In genomic region chr5:172851254-172851653, GRCh38 we compare ENCODE assay signal across 8 cellular contexts. TPM values are rescaled to one million over a fixed set of nuclear protein-coding genes. Genes with fewer than 3 reads are reported as not detected.
DNase-seq lines count a peak whose midpoint lies in the region; ATAC-seq, FAIRE-seq and TF ChIP-seq lines count a peak whose summit lies in the region.
"Not testable (repeated sequence)": the region's sequence is repeated elsewhere in the genome, so short reads cannot be mapped to it uniquely, and the experiment has no call there.

No MANE protein-coding gene starts in this region.

- POLR2A ChIA-PET in Caco-2 (lab: Charles Lee); Panc1 (lab: Charles Lee): not testable (repeated sequence)
- POLR2A ChIA-PET in K562 (lab: Yijun Ruan, JAX), result interaction anchor here (1.4 kb wide), 1 partner anchor 80 kb away, joined by 5 read pairs; the partner anchor contains the start of gene DUSP1

- peak overlapping the region in 1 of 2 experiments; percentile 28 for H3K18ac ChIP-seq in mesenchymal stem cell (ENCODE audit: low read depth in 1 of 2, low read length in 2 of 2)

- H4K20me1 ChIP-seq in K562 (replicated peaks; ENCODE audit: control insufficient read depth, insufficient read depth, low read length), result peaks cover 26% of the 10 kb centered on the region
- not testable (repeated sequence) for H4K20me1 ChIP-seq in hepatocyte (ENCODE audit: insufficient read depth, poor library complexity, severe bottlenecking)

- not testable (repeated sequence) for H3K36me3 ChIP-seq in ACC112 (ENCODE audit: insufficient read depth, low read length); Caco-2 (ENCODE audit: control insufficient read depth, insufficient read depth, low read length); Panc1 (ENCODE audit: control insufficient read depth, insufficient read depth, low read length); K562 (ENCODE audit: control insufficient read depth, insufficient read depth, low read length); hepatocyte (replicated peaks; ENCODE audit: insufficient read depth, low read depth); prostate gland; tibial artery
- H3K36me3 ChIP-seq in mesenchymal stem cell (ENCODE audit: control insufficient read depth in 1 of 2, insufficient read depth in 2 of 2, low read depth in 1 of 2, low read length in 2 of 2), result peaks cover 13 to 18% of the 10 kb centered on the region in 2 experiments

- H3K4me2 ChIP-seq in K562 (ENCODE audit: insufficient read depth, low read length); hepatocyte; mesenchymal stem cell (ENCODE audit: low read length, poor library complexity, severe bottlenecking): not testable (repeated sequence)

- peak overlapping the region; percentile 34 for H3K27ac Mint-ChIP-seq in Caco-2 (ENCODE audit: unreplicated experiment)

- peak overlapping the region; percentile 94; the same call in 1 of the 2 replicates for H3K27ac ChIP-seq in ACC112 (ENCODE audit: low read depth, low read length)
- H3K27ac ChIP-seq in Panc1 (ENCODE audit: low read length), result peak overlapping the region; percentile 87; the same call in 1 of the 2 replicates
- H3K27ac ChIP-seq in K562 (ENCODE audit: extremely low read depth, low read depth, low read length); mesenchymal stem cell (ENCODE audit: low read length, poor library complexity, severe bottlenecking): not testable (repeated sequence)
- peak overlapping the region; percentile 73 for H3K27ac ChIP-seq in hepatocyte
- H3K27ac ChIP-seq in prostate gland, result peak overlapping the region; percentile 93 to 96
- H3K27ac ChIP-seq in tibial artery, result peak overlapping the region; percentile 25 to 90

- H3K9me1 ChIP-seq in K562 (ENCODE audit: control insufficient read depth, insufficient read depth, low read length), result not testable (repeated sequence)

- not testable (repeated sequence) for H3K27me3 Mint-ChIP-seq in Caco-2 (ENCODE audit: insufficient read depth, unreplicated experiment)

- intact Hi-C loops in Caco-2 (cut with micrococcal nuclease; ENCODE audit: unreplicated experiment); Panc1 (cut with micrococcal nuclease; ENCODE audit: unreplicated experiment); K562 (cut with micrococcal nuclease); prostate gland (cut with DNase I); tibial artery (cut with DNase I; ENCODE audit: low total_unique reads): not testable (repeated sequence)

- not testable (repeated sequence) for H2BK120ac ChIP-seq in mesenchymal stem cell (ENCODE audit: low read depth, low read length)

- CTCF ChIA-PET in Caco-2 (lab: Charles Lee); K562 (lab: Yijun Ruan, JAX; ENCODE audit: low intra/inter-chr PET ratio): not testable (repeated sequence)
- CTCF ChIA-PET in Panc1 (lab: Charles Lee), result interaction anchor here (1.0 kb wide), 1 partner anchor 10 kb away, joined by 3 read pairs; no protein-coding TSS in a partner anchor

- BruUV-seq in Caco-2 (replicated peaks; lab: Mats Ljungman, UMichigan); Panc1 (replicated peaks; lab: Mats Ljungman, UMichigan); K562 (replicated peaks; lab: Mats Ljungman, UMichigan): not testable (repeated sequence)

- not testable (repeated sequence) for ATAC-seq in Panc1, K562

- not testable (repeated sequence) for H3K9ac ChIP-seq in K562 (ENCODE audit: insufficient read depth in 1 of 2, low read depth in 2 of 2, low read length in 2 of 2)
- H3K9ac ChIP-seq in mesenchymal stem cell (ENCODE audit: low read length), result peak overlapping the region; percentile 12

- not testable (repeated sequence) for H3K9me3 ChIP-seq in Caco-2; Panc1 (ENCODE audit: control insufficient read depth, insufficient read depth, low read depth, low read length); K562 (replicated peaks; ENCODE audit: control insufficient read depth, insufficient read depth, low read depth, low read length); hepatocyte (ENCODE audit: low read depth); mesenchymal stem cell (ENCODE audit: control insufficient read depth, low read length); prostate gland; tibial artery

- H3K4me3 ChIP-seq in ACC112 (ENCODE audit: low read depth, low read length); Caco-2 (ENCODE audit: low read depth, low read length); Panc1 (ENCODE audit: low read depth in 2 of 2, low read length in 2 of 2); K562; hepatocyte; mesenchymal stem cell (ENCODE audit: insufficient read depth in 1 of 2, low read depth in 1 of 2, low read length in 2 of 2); prostate gland; tibial artery: not testable (repeated sequence)

- H3K9me2 ChIP-seq in hepatocyte (replicated peaks; ENCODE audit: insufficient read depth), result not testable (repeated sequence)

- H3K14ac ChIP-seq in mesenchymal stem cell (ENCODE audit: low read length in 2 of 2), result not testable (repeated sequence)

- not testable (repeated sequence) for H3K9me3 Mint-ChIP-seq in Caco-2 (ENCODE audit: unreplicated experiment)

- WGBS in K562 (ENCODE audit: insufficient coverage, low coverage, missing lambda C conversion rate), result 87% methylated on average over 8 of the region's 9 CpGs
- 93% methylated on average over 9 of the region's 9 CpGs for WGBS in hepatocyte (ENCODE audit: low lambda C conversion rate, missing lambda C conversion rate)
- WGBS in mesenchymal stem cell, result 96% methylated on average over 9 of the region's 9 CpGs
- 95% methylated on average over 9 of the region's 9 CpGs for WGBS in prostate gland

- in situ Hi-C loops in Panc1 (cut with HindIII; ENCODE audit: low pct_unique_long_range_greater_than_20kb, low sequenced_read_pairs); K562 (cut with MboI): not testable (repeated sequence)

- H2AK5ac ChIP-seq in mesenchymal stem cell (ENCODE audit: low read length, severe bottlenecking), result not testable (repeated sequence)

- H4K91ac ChIP-seq in mesenchymal stem cell (ENCODE audit: low read length), result not testable (repeated sequence)

- not testable (repeated sequence) for H3K23ac ChIP-seq in mesenchymal stem cell (ENCODE audit: low read length in 2 of 2)

- not testable (repeated sequence) for H2BK12ac ChIP-seq in mesenchymal stem cell (ENCODE audit: low read length in 2 of 2)

- H3K4me1 ChIP-seq in ACC112 (ENCODE audit: control insufficient read depth, insufficient read depth, low read length, unreplicated experiment) (peaks cover 74% of the 10 kb centered on the region), Caco-2 (peaks cover 23% of the 10 kb centered on the region), Panc1 (ENCODE audit: control insufficient read depth, insufficient read depth, low read length) (peaks cover 80% of the 10 kb centered on the region), K562 (replicated peaks in 1 of 2; ENCODE audit: control insufficient read depth in 2 of 2, insufficient read depth in 2 of 2, low read length in 2 of 2) (peaks cover 0 to 11% of the 10 kb centered on the region in 2 experiments; a peak in 2 of 5 replicates), hepatocyte (ENCODE audit: insufficient read depth) (peaks cover 21% of the 10 kb centered on the region), mesenchymal stem cell (ENCODE audit: control insufficient read depth, insufficient read depth, low read depth, low read length) (peaks cover 47% of the 10 kb centered on the region), prostate gland (replicated peaks) (peaks cover 31% of the 10 kb centered on the region), tibial artery (peaks cover 0 to 79% (median 42%) of the 10 kb centered on the region in 4 donors)

- H3K27me3 ChIP-seq in ACC112 (ENCODE audit: insufficient read depth, low read length); Caco-2 (replicated peaks; ENCODE audit: control insufficient read depth, insufficient read depth, low read length); Panc1 (ENCODE audit: control insufficient read depth, insufficient read depth, low read length); K562 (ENCODE audit: control insufficient read depth in 2 of 2, insufficient read depth in 2 of 2, low read length in 2 of 2); hepatocyte; mesenchymal stem cell (ENCODE audit: control insufficient read depth in 1 of 2, insufficient read depth in 1 of 2, low read length in 2 of 2); prostate gland (replicated peaks; ENCODE audit: insufficient read depth); tibial artery: not testable (repeated sequence)

- not testable (repeated sequence) for DNase-seq in Caco-2; Panc1 (ENCODE audit: low read depth, low spot score); K562 (ENCODE audit: extremely low read depth in 1 of 4, low spot score in 3 of 4); hepatocyte (ENCODE audit: low spot score); mesenchymal stem cell; prostate gland (ENCODE audit: low spot score); tibial artery

- TF ChIP-seq EP300 in K562 (IDR thresholded peaks at IDR 0.05; ENCODE audit: low read length), result not testable (repeated sequence)

- H3K36me3 Mint-ChIP-seq in Caco-2 (ENCODE audit: insufficient read depth, unreplicated experiment), result peaks cover 14% of the 10 kb centered on the region

- H2BK5ac ChIP-seq in mesenchymal stem cell (ENCODE audit: low read depth, low read length, poor library complexity, severe bottlenecking), result not testable (repeated sequence)

- not testable (repeated sequence) for TF ChIP-seq CTCF in Caco-2 (IDR thresholded peaks at IDR 0.05; ENCODE audit: insufficient read depth in 1 of 2, low read depth in 1 of 2, low read length in 1 of 2, severe bottlenecking in 1 of 2, unreplicated experiment in 1 of 2); Panc1 (IDR thresholded peaks at IDR 0.05); K562 (IDR thresholded peaks at IDR 0.05 in 2 of 3, conservative IDR thresholded peaks at IDR 0.05 in 1 of 3; ENCODE audit: insufficient read depth in 2 of 3, low read depth in 1 of 3, low read length in 3 of 3); hepatocyte (IDR thresholded peaks at IDR 0.05; ENCODE audit: poor library complexity); prostate gland (IDR thresholded peaks at IDR 0.05); tibial artery (IDR thresholded peaks at IDR 0.05)

- not testable (repeated sequence) for H3K4me3 Mint-ChIP-seq in Caco-2 (ENCODE audit: unreplicated experiment)

- not testable (repeated sequence) for TF ChIP-seq POLR2A in K562 (conservative IDR thresholded peaks at IDR 0.05); prostate gland (IDR thresholded peaks at IDR 0.05)

- peaks cover 93% of the 10 kb centered on the region for H3K79me2 ChIP-seq in ACC112 (ENCODE audit: control insufficient read depth, insufficient read depth, low read length, unreplicated experiment)
- H3K79me2 ChIP-seq in K562 (ENCODE audit: control insufficient read depth, insufficient read depth, low read length), result not testable (repeated sequence)
- H3K79me2 ChIP-seq in hepatocyte, result peaks cover 93% of the 10 kb centered on the region

- not testable (repeated sequence) for H2AFZ ChIP-seq in ACC112 (ENCODE audit: low read length, unreplicated experiment); K562 (ENCODE audit: low read depth, low read length); hepatocyte; mesenchymal stem cell (ENCODE audit: low read depth, low read length)

- not testable (repeated sequence) for TF ChIP-seq RAD21 in K562 (CRISPR knock-in tag; conservative IDR thresholded peaks at IDR 0.05 in 1 of 2, IDR thresholded peaks at IDR 0.05 in 1 of 2)

- peaks cover 19% of the 10 kb centered on the region for H3K79me1 ChIP-seq in mesenchymal stem cell (replicated peaks; ENCODE audit: low read length, poor library complexity, severe bottlenecking)

- FAIRE-seq in K562 (lab: Jason Lieb, UNC), result not testable (repeated sequence)

- H3K4ac ChIP-seq in mesenchymal stem cell (ENCODE audit: low read depth in 1 of 2, low read length in 2 of 2), result not testable (repeated sequence)

- H2BK15ac ChIP-seq in mesenchymal stem cell (ENCODE audit: low read depth, poor library complexity, severe bottlenecking), result not testable (repeated sequence)

- not testable (repeated sequence) for H4K8ac ChIP-seq in mesenchymal stem cell (ENCODE audit: low read length)

- H3K4me1 Mint-ChIP-seq in Caco-2 (ENCODE audit: low read depth, unreplicated experiment), result peaks cover 22% of the 10 kb centered on the region

RNA-seq across cellular contexts. Expression of gene ERGIC1, which starts 17.2 kb away (rescaled TPM):
- 152 and 161 TPM in 2 replicates for total RNA-seq in Caco-2 (2022)
- total RNA-seq in Panc1 (2021; ENCODE audit: unreplicated experiment), result 206 TPM
- polyA plus RNA-seq in Panc1 (2012; ENCODE audit: insufficient read length), result 419 TPM
- 94.3 and 160 TPM in 2 replicates for total RNA-seq in K562 (2011; cell fraction: chromatin; rRNA removed; ENCODE audit: low replicate concordance)
- 81.7 and 85.4 TPM in 2 replicates for total RNA-seq in K562 (2011; cell fraction: nucleolus; rRNA removed)
- total RNA-seq in K562 (2011; cell fraction: nucleoplasm; rRNA removed), result 98.5 and 147 TPM in 2 replicates
- total RNA-seq in K562 (2014; rRNA removed), result 20.9 and 38.1 TPM in 2 replicates
- 33.5 and 38.8 TPM in 2 replicates for total RNA-seq in K562 (2014; rRNA removed; fragmentation: Illumina TruSeq; extraction: Trizol)
- total RNA-seq in K562 (2015; rRNA removed; fragmentation: Illumina TruSeq; extraction: Trizol), result 41.9 and 42.5 TPM in 2 replicates
- total RNA-seq in K562 (2021), result 48.0 and 51.3 TPM in 2 replicates
- polyA plus RNA-seq in K562 (2011; rRNA removed), result 36.4 and 39.2 TPM in 2 replicates
- 59.9 and 75.2 TPM in 2 replicates for polyA plus RNA-seq in K562 (2011; cell fraction: cytosol; rRNA removed)
- 37.4 and 51.3 TPM in 2 replicates for polyA plus RNA-seq in K562 (2011; cell fraction: nucleus; rRNA removed)
- polyA plus RNA-seq in K562 (2012), result 49.8 and 50.4 TPM in 2 replicates
- polyA plus RNA-seq in K562 (2014; fragmentation: Illumina TruSeq; extraction: Trizol), result 58.0 and 68.4 TPM in 2 replicates
- polyA plus RNA-seq in K562 (2014; fragmentation: Nextera tagmentation; extraction: Ambion mirVana), result 10 to 100 TPM in 1 of 2 experiments, 1 to 10 TPM in 1; 5.5 to 11.7 TPM
- polyA plus RNA-seq in K562 (2014; rRNA removed), result 32.9 and 45.5 TPM in 2 replicates
- polyA minus RNA-seq in K562 (2011; rRNA and poly(A)+ RNA removed), result 42.0 and 52.9 TPM in 2 replicates
- polyA minus RNA-seq in K562 (2011; cell fraction: cytosol; rRNA and poly(A)+ RNA removed), result 26.8 and 27.7 TPM in 2 replicates
- 19.5 and 22.5 TPM in 2 replicates for polyA minus RNA-seq in K562 (2011; cell fraction: nucleus; rRNA and poly(A)+ RNA removed)
- total RNA-seq in hepatocyte, result 105 and 107 TPM in 2 replicates
- polyA plus RNA-seq in hepatocyte, result 30.1 and 39.1 TPM in 2 replicates
- 143 TPM for polyA plus RNA-seq in mesenchymal stem cell (2013, experiment 1 of 2)
- polyA plus RNA-seq in mesenchymal stem cell (2013, experiment 2 of 2), result 140 TPM
- 100 to 1,000 TPM; 228 to 380 TPM for total RNA-seq in prostate gland
